8 cellular contexts compared by ENCODE assay signal in the genomic region with DNA sequence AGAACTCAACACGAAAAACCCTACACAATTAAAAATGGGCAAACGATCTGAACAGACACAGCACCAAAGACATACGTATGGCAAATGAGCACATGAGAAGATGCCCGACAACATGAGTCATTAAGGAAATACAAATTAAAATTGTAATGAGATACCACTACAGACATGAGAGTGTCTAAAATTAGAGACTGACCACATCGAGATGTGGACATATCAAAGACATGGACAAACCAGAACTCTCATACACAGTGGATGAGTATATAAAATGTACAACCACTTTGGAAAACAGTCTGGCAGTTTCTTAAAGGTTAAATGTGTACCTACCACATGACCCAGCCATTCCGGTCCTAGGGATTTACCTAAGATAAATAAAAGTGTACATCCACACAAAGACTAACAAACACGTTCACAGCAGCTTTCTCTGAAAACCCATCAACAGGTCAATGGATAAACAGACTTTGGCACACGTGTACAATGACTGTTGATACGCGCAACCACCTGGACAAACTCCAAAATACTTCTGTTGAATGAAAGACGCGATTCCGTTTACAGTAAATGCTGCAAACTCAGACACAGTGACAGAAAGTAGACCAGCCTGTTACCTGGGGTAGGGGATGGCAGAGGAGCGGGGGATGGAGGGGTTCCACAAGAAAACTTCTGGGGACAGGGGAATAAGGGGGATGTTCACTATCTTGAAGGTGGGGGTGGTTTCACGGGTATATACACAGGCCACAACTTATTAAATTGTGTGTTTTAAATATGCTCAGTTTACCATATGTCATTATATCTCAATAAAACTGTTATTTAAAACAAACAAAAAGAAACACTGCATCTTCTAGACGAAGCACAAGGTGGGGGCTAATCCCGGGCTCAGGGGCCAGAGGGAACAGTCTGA. TPM values are rescaled to one million over a fixed set of nuclear protein-coding genes. Genes with fewer than 3 reads are reported as not detected.
DNase-seq lines count a peak whose midpoint lies in the region; TF ChIP-seq lines count a peak whose summit lies in the region.

No MANE protein-coding gene starts in this region.

- H3K9me3 Mint-ChIP-seq in activated CD4-positive, alpha-beta T cell treated with anti-CD3 and anti-CD28 coated beads, Interleukin-2, amount 10 ng/mL, durations not matched to agents 24 days and 14 days: no peaks in the 10 kb centered on the region

- H3K4me3 Mint-ChIP-seq in activated CD4-positive, alpha-beta T cell treated with anti-CD3 and anti-CD28 coated beads, Interleukin-2, amount 10 ng/mL, durations not matched to agents 24 days and 14 days: peak overlapping the region; percentile 90

- no peaks in the 10 kb centered on the region for H3K27me3 Mint-ChIP-seq in activated CD4-positive, alpha-beta T cell treated with anti-CD3 and anti-CD28 coated beads, Interleukin-2, amount 10 ng/mL, durations not matched to agents 24 days and 14 days

- peaks cover 18% of the 10 kb centered on the region for H3K36me3 Mint-ChIP-seq in activated CD4-positive, alpha-beta T cell treated with anti-CD3 and anti-CD28 coated beads, Interleukin-2, amount 10 ng/mL, durations not matched to agents 24 days and 14 days (ENCODE audit: low read depth)

- intact Hi-C loops in activated CD4-positive, alpha-beta T cell treated with anti-CD3 and anti-CD28 coated beads, Interleukin-2, amount 10 ng/mL, durations not matched to agents 24 days and 14 days (cut with micrococcal nuclease): loop anchor here (1.0 to 10.0 kb wide), 4 partner anchors 10 to 596 kb away; partner anchors contain the start of genes PPP1R2 and RNF168

- POLR2A ChIA-PET in HEK293T (lab: Yijun Ruan, JAX): no interaction called here

- H3K4me1 Mint-ChIP-seq in activated CD4-positive, alpha-beta T cell treated with anti-CD3 and anti-CD28 coated beads, Interleukin-2, amount 10 ng/mL, durations not matched to agents 24 days and 14 days: peaks cover 53% of the 10 kb centered on the region

- DNase-seq in stimulated activated CD8-positive, alpha-beta memory T cell treated with anti-CD3 and anti-CD28 coated beads, Interleukin-15, amount 100 ng/mL, for 1 hour (ENCODE audit: low read depth): peak; percentile 15
- no peak for DNase-seq in stimulated activated CD8-positive, alpha-beta memory T cell treated with anti-CD3 and anti-CD28 coated beads, Interleukin-4, amount 100 ng/mL, for 48 hours
- peak; percentile 68 for DNase-seq in activated CD4-positive, alpha-beta T cell treated with anti-CD3 and anti-CD28 coated beads, Interleukin-2, amount 10 ng/mL, durations not matched to agents 24 days and 14 days
- DNase-seq in iris pigment epithelial cell (ENCODE audit: low read depth): peak; percentile 43
- DNase-seq in HEK293T (ENCODE audit: extremely low spot score): no peak
- no peak for DNase-seq in NCI-H82 treated with DMSO at 0.1 percent for 48 hours (lab: John Stamatoyannopoulos, UW; ENCODE audit: unreplicated experiment)
- no peak for DNase-seq in Ammon's horn (ENCODE audit: low spot score)
- DNase-seq in germinal center (ENCODE audit: low spot score): no peak

- CTCF ChIA-PET in HEK293T (lab: Yijun Ruan, JAX): no interaction called here

- peak overlapping the region; percentile 97 for H3K27ac Mint-ChIP-seq in activated CD4-positive, alpha-beta T cell treated with anti-CD3 and anti-CD28 coated beads, Interleukin-2, amount 10 ng/mL, durations not matched to agents 24 days and 14 days

TF ChIP-seq in HEK293T, 16 proteins besides CTCF, POLR2A, EP300 and RAD21:
- TF ChIP-seq ZNF384 (IDR thresholded peaks at IDR 0.05) (no peak), SUZ12 (IDR thresholded peaks at IDR 0.05) (no peak), PKNOX1 (IDR thresholded peaks at IDR 0.05) (no peak), FOXM1 (IDR thresholded peaks at IDR 0.05; ENCODE audit: borderline replicate concordance) (no peak), ELF4 (IDR thresholded peaks at IDR 0.05) (no peak), ARNT (IDR thresholded peaks at IDR 0.05) (no peak), L3MBTL2 (conservative IDR thresholded peaks at IDR 0.05) (no peak), FOXA1 (IDR thresholded peaks at IDR 0.05) (no peak), TARDBP (IDR thresholded peaks at IDR 0.05) (no peak), CTBP1 (IDR thresholded peaks at IDR 0.05; ENCODE audit: borderline replicate concordance) (no peak), HDGF (IDR thresholded peaks at IDR 0.05; ENCODE audit: borderline replicate concordance) (no peak), BHLHE40 (IDR thresholded peaks at IDR 0.05; ENCODE audit: borderline replicate concordance) (no peak), SP1 (IDR thresholded peaks at IDR 0.05) (no peak), LEF1 (IDR thresholded peaks at IDR 0.05; ENCODE audit: borderline replicate concordance) (no peak), NFRKB (IDR thresholded peaks at IDR 0.05) (no peak), FOXK2 (IDR thresholded peaks at IDR 0.05) (no peak)
TF ChIP-seq in HEK293T: peak in this region for 0.

RNA-seq across cellular contexts. Expression of gene TNK2, which starts 2.1 kb away (rescaled TPM):
- total RNA-seq in activated CD4-positive, alpha-beta T cell treated with anti-CD3 and anti-CD28 coated beads, Interleukin-2, amount 10 ng/mL, durations not matched to agents 24 days and 14 days: 101 and 110 TPM in 2 replicates

Comparison
In these comparisons a context has a peak if more than half of its experiments do, and no peak if none do; other contexts are left out.
1. DNase-seq: peak in stimulated activated CD8-positive, alpha-beta memory T cell treated with anti-CD3 and anti-CD28 coated beads, Interleukin-15, amount 100 ng/mL, for 1 hour (single experiment), activated CD4-positive, alpha-beta T cell treated with anti-CD3 and anti-CD28 coated beads, Interleukin-2, amount 10 ng/mL, durations not matched to agents 24 days and 14 days (single experiment) and iris pigment epithelial cell (single experiment); none in stimulated activated CD8-positive, alpha-beta memory T cell treated with anti-CD3 and anti-CD28 coated beads, Interleukin-4, amount 100 ng/mL, for 48 hours (single experiment), HEK293T (single experiment), NCI-H82 treated with DMSO at 0.1 percent for 48 hours (single experiment), Ammon's horn (single experiment) and germinal center (single experiment).